Comparison of ENCODE assay signal across 8 cellular contexts in the genomic region with DNA sequence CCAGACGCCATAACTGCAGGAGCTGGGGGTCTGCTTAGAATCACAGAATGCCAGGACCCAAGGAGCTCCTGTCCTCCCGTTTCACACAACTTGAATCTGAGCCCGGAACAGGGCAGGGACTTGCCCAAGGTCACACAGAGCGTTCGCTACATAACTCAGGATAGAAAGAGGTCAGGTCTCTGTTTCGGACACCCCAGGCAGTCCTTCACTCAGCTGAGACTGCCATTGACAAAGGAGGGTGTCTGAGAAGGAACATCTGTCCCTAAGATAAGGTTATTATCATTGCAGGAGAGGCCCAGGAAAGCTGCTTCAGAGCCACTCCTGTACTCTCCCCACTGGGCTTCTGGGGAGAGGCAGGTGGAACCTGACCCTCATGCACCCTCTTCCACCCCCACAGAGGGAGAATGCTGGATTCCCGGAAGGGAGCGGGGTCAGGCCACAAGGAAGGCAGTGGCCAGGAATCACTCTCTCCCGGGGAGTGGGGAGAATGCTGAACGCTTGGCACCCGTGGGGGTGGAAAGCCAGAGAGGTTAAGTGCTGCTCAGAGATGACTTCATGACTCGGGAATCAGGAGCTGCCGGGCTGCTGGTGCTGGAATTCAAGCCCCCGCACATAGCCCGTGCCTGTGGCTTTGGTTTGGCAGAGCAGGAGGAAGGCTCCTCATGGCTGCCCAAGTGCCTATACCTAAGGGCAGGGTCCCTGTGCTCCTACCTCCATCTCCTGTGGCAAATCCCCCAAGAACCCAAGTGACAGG. TPM values are rescaled to one million over a fixed set of nuclear protein-coding genes. Genes with fewer than 3 reads are reported as not detected.
A peak's percentile ranks its signal among the peaks of the same experiment; 100 is the strongest.
DNase-seq lines count a peak whose midpoint lies in the region; ATAC-seq and TF ChIP-seq lines count a peak whose summit lies in the region.

No MANE protein-coding gene starts in this region.

- H3K27ac ChIP-seq in subcutaneous abdominal adipose tissue (ENCODE audit: low read depth, low read length): peak overlapping the region; percentile 69

- TF ChIP-seq CTCF in chondrocyte (IDR thresholded peaks at IDR 0.05): no peak
- TF ChIP-seq CTCF in CD14-positive monocyte (IDR thresholded peaks at IDR 0.05): no peak

- DNase-seq in HT-29 (ENCODE audit: low spot score): peak; percentile 49
- no peak for DNase-seq in chondrocyte (ENCODE audit: low spot score)
- peak; percentile 97 for DNase-seq in kidney tubule cell (ENCODE audit: low spot score)
- no peak for DNase-seq in CD14-positive monocyte (ENCODE audit: low spot score)
- no peak for DNase-seq in NCI-H2029 treated with DMSO at 0.1 percent for 48 hours (lab: John Stamatoyannopoulos, UW)
- DNase-seq in stimulated activated naive CD4-positive, alpha-beta T cell treated with Interleukin-2 at 50 U/mL for 16 hours (lab: John Stamatoyannopoulos, UW): no peak

- H3K27me3 Mint-ChIP-seq in chondrocyte (ENCODE audit: low read depth) (no peaks in the 10 kb centered on the region), CD14-positive monocyte (ENCODE audit: low read depth in 3 of 3) (no peaks in the 10 kb centered on the region)

- H3K4me3 Mint-ChIP-seq in chondrocyte (ENCODE audit: unreplicated experiment) (no peak overlapping the region), CD14-positive monocyte (no peak overlapping the region)

- intact Hi-C loops in CD14-positive monocyte (cut with micrococcal nuclease): no loop called here

- H3K27ac Mint-ChIP-seq in chondrocyte (ENCODE audit: unreplicated experiment) (peak overlapping the region; percentile 96), CD14-positive monocyte (peak overlapping the region in 2 of 7 donors; percentile 22 to 29)

- peaks cover 0 to 28% (median 12%) of the 10 kb centered on the region in 5 donors for H3K36me3 ChIP-seq in subcutaneous abdominal adipose tissue (ENCODE audit: control insufficient read depth in 5 of 5, insufficient read depth in 5 of 5, low read length in 5 of 5)

- no peaks in the 10 kb centered on the region for H3K9me3 ChIP-seq in subcutaneous abdominal adipose tissue (ENCODE audit: control insufficient read depth in 5 of 5, low read length in 5 of 5)

- H3K4me3 ChIP-seq in subcutaneous abdominal adipose tissue (ENCODE audit: low read depth in 1 of 5, low read length in 5 of 5): peak overlapping the region in 1 of 5 donors; percentile 43

- peak overlapping the region in 3 of 5 donors; percentile 0 to 68 (median 41) for H3K9ac ChIP-seq in subcutaneous abdominal adipose tissue (ENCODE audit: low read length in 5 of 5)

- no peaks in the 10 kb centered on the region for H3K27me3 ChIP-seq in subcutaneous abdominal adipose tissue (ENCODE audit: control insufficient read depth in 5 of 5, insufficient read depth in 4 of 5, low read length in 5 of 5)

- H3K4me1 Mint-ChIP-seq in chondrocyte (ENCODE audit: low read depth) (peaks cover 64% of the 10 kb centered on the region), CD14-positive monocyte (peaks cover under 1% of the 10 kb centered on the region)

- ATAC-seq in GM21619 (IDR thresholded peaks at IDR 0.05; ENCODE audit: unreplicated experiment): no peak

- peaks cover 8 to 56% (median 43%) of the 10 kb centered on the region in 5 donors for H3K4me1 ChIP-seq in subcutaneous abdominal adipose tissue (ENCODE audit: control insufficient read depth in 5 of 5, insufficient read depth in 5 of 5, low read length in 5 of 5)

- no peaks in the 10 kb centered on the region for H3K9me3 Mint-ChIP-seq in chondrocyte (ENCODE audit: low read depth)
- H3K9me3 Mint-ChIP-seq in CD14-positive monocyte: peaks cover 0 to 2% (median 0%) of the 10 kb centered on the region in 7 donors

- H3K36me3 Mint-ChIP-seq in chondrocyte (ENCODE audit: low read depth) (no peaks in the 10 kb centered on the region), CD14-positive monocyte (peaks cover 6 to 15% of the 10 kb centered on the region in 2 donors)

RNA-seq across cellular contexts. Expression of a gene that starts 10.7 kb away (rescaled TPM):
- total RNA-seq in HT-29 (2014; rRNA removed; shearing (Covaris generic)): 79.1 and 90.1 TPM in 2 replicates
- total RNA-seq in chondrocyte: 17.1 to 21.4 TPM (median 21.2 TPM) in 3 replicates
- 1 to 10 TPM; 1.6 to 1.9 TPM for polyA plus RNA-seq in CD14-positive monocyte

RNA-seq across cellular contexts. Expression of a gene that starts 25.4 kb away (rescaled TPM):
- 73.6 and 74.7 TPM in 2 replicates for total RNA-seq in HT-29 (2014; rRNA removed; shearing (Covaris generic))
- 18.1 to 18.8 TPM (median 18.3 TPM) in 3 replicates for total RNA-seq in chondrocyte
- 10 to 100 TPM; 22.1 to 23.1 TPM for polyA plus RNA-seq in CD14-positive monocyte

RNA-seq across cellular contexts. Expression of a gene that starts 29.4 kb away (rescaled TPM):
- 0.13 and 0.46 TPM in 2 replicates for total RNA-seq in HT-29 (2014; rRNA removed; shearing (Covaris generic))
- 0.10 to 0.26 TPM in 2 of 3 replicates, not detected in the other for total RNA-seq in chondrocyte
- polyA plus RNA-seq in CD14-positive monocyte: not detected

RNA-seq across cellular contexts. Expression of a gene that starts 30.9 kb away (rescaled TPM):
- not detected in 2 replicates for total RNA-seq in HT-29 (2014; rRNA removed; shearing (Covaris generic))
- not detected in 3 replicates for total RNA-seq in chondrocyte
- not detected for polyA plus RNA-seq in CD14-positive monocyte

RNA-seq across cellular contexts. Expression of a gene that starts 40.6 kb away (rescaled TPM):
- total RNA-seq in HT-29 (2014; rRNA removed; shearing (Covaris generic)): 0.23 and 1.6 TPM in 2 replicates
- not detected in 3 replicates for total RNA-seq in chondrocyte
- polyA plus RNA-seq in CD14-positive monocyte: under 1 TPM in 1 of 2 donors, not detected in 1; 0.11 TPM

Comparison
In these comparisons a context has a peak if more than half of its experiments do, and no peak if none do; other contexts are left out.
1. DNase-seq: peak in HT-29 (single experiment) and kidney tubule cell (single experiment); none in chondrocyte (single experiment), CD14-positive monocyte (single experiment), NCI-H2029 treated with DMSO at 0.1 percent for 48 hours (single experiment) and stimulated activated naive CD4-positive, alpha-beta T cell treated with Interleukin-2 at 50 U/mL for 16 hours (single experiment).